15 cellular contexts compared by ENCODE assay signal in the genomic region with DNA sequence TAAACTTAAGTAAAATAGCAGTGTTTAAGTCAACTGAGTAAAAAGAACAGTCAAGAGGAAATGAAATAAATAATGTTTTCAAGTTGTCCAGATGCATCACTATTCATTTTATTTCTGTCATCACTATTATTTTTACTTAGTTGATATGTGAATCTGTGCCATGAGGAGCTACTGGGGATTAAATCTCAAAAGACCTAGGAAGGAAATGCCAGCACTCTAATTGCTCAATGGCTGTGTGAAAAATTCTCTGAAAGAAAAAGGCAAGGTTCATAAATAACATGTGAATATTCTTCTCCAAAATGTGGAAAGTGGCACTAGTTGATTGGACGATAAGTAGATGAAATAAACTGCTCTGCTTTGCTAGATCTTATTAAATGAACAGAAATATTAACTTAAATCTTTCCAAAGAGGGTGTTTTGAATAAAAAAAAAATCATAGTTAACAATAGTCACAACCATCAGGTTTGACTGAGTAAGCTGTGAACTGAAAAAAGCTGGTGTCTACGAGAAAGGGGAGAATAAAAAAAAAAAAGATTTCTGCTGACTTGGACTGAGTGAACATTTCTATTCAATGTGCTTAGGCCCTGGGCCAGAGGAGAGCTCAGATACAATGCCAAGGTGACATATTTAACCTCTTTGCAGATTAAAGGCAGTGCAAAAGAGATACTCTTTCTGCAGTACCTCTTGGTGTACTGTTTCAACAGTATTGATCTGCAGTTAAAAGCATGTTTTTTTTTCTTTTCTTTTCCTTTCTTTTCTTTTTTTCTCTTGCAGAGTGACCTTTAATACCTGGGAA. TPM values are rescaled to one million over a fixed set of nuclear protein-coding genes. Genes with fewer than 3 reads are reported as not detected.
DNase-seq lines count a peak whose midpoint lies in the region; ATAC-seq and TF ChIP-seq lines count a peak whose summit lies in the region.
"Had no signal": no experiment of that assay in that cellular context is flagged by ENCODE, and none has a peak within 500 bp of the region (broad histone marks: within the 10 kb centered on the region; RNA-seq: fewer than 3 reads in every experiment).

No MANE protein-coding gene starts in this region.

- no peak for TF ChIP-seq CTCF in gastroesophageal sphincter (IDR thresholded peaks at IDR 0.05)
- TF ChIP-seq CTCF in osteocyte (IDR thresholded peaks at IDR 0.05): no peak
- TF ChIP-seq CTCF in upper lobe of right lung (IDR thresholded peaks at IDR 0.05): no peak
- TF ChIP-seq CTCF in WERI-Rb-1 (IDR thresholded peaks at IDR 0.05; ENCODE audit: low read depth, low read length): no peak
- no peak for TF ChIP-seq CTCF in HFFc6 (IDR thresholded peaks at IDR 0.05)

- intact Hi-C loops in upper lobe of right lung (cut with DNase I): no loop called here

- H3K4me3 Mint-ChIP-seq in osteocyte (ENCODE audit: unreplicated experiment) (no peak overlapping the region), HFFc6 (no peak overlapping the region)
- H3K4me3 Mint-ChIP-seq: IgD-negative memory B cell; naive thymus-derived CD8-positive, alpha-beta T cell had no signal

- H3K9me3 Mint-ChIP-seq in osteocyte (ENCODE audit: unreplicated experiment) (peaks cover 8% of the 10 kb centered on the region), HFFc6 (peaks cover 10% of the 10 kb centered on the region; the same call in 1 of the 2 replicates)

- H3K27me3 ChIP-seq in gastroesophageal sphincter (no peaks in the 10 kb centered on the region), upper lobe of right lung (no peaks in the 10 kb centered on the region), WERI-Rb-1 (ENCODE audit: insufficient read depth, low read depth, severe bottlenecking) (no peaks in the 10 kb centered on the region)

- H3K4me3 ChIP-seq in gastroesophageal sphincter (peak overlapping the region; percentile 57 to 91), upper lobe of right lung (peak overlapping the region; percentile 54), WERI-Rb-1 (ENCODE audit: low read depth, low read length) (no peak overlapping the region)
- H3K4me3 ChIP-seq: PC-9 had no signal

- peak overlapping the region; percentile 91 to 99 (median 96) for H3K27ac ChIP-seq in gastroesophageal sphincter
- H3K27ac ChIP-seq in upper lobe of right lung: peak overlapping the region; percentile 89
- H3K27ac ChIP-seq in WERI-Rb-1: no peak overlapping the region
- H3K27ac ChIP-seq: PC-9 had no signal

- H3K4me1 Mint-ChIP-seq in osteocyte (ENCODE audit: unreplicated experiment) (peaks cover 36% of the 10 kb centered on the region), HFFc6 (ENCODE audit: low read depth) (peaks cover 11% of the 10 kb centered on the region)
- H3K4me1 Mint-ChIP-seq: IgD-negative memory B cell; naive thymus-derived CD8-positive, alpha-beta T cell had no signal

- peak in 1 of 2 donors; percentile 25 for TF ChIP-seq POLR2A in gastroesophageal sphincter (IDR thresholded peaks at IDR 0.05)

- ATAC-seq in gastroesophageal sphincter (no peak), upper lobe of right lung (no peak)
- ATAC-seq: naive thymus-derived CD8-positive, alpha-beta T cell had no signal

- TF ChIP-seq EP300 in gastroesophageal sphincter (IDR thresholded peaks at IDR 0.05): no peak

- H3K27me3 Mint-ChIP-seq in osteocyte (ENCODE audit: unreplicated experiment): no peaks in the 10 kb centered on the region
- no peaks in the 10 kb centered on the region; the same call in 1 of the 2 replicates for H3K27me3 Mint-ChIP-seq in HFFc6 (ENCODE audit: insufficient read depth)
- H3K27me3 Mint-ChIP-seq: IgD-negative memory B cell; naive thymus-derived CD8-positive, alpha-beta T cell had no signal

- DNase-seq in NCI-H1105 treated with DMSO at 0.1 percent for 48 hours (lab: John Stamatoyannopoulos, UW) (peak; percentile 29), NCI-H1105 (lab: John Stamatoyannopoulos, UW) (no peak), osteocyte (ENCODE audit: extremely low spot score, unreplicated experiment) (no peak), upper lobe of right lung (no peak), WERI-Rb-1 (no peak), HFFc6 (no peak), A172 (ENCODE audit: low spot score) (no peak)
- DNase-seq: 8988T; Caco-2; HCEC 1CT; naive thymus-derived CD8-positive, alpha-beta T cell; NCI-H1694; PC-9 had no signal

- H3K9me3 ChIP-seq in gastroesophageal sphincter: no peaks in the 10 kb centered on the region
- H3K9me3 ChIP-seq in upper lobe of right lung: no peaks in the 10 kb centered on the region
- peaks cover 4% of the 10 kb centered on the region for H3K9me3 ChIP-seq in WERI-Rb-1 (ENCODE audit: severe bottlenecking)
- H3K9me3 ChIP-seq: Caco-2 had no signal

- peak overlapping the region; percentile 18 for H3K27ac Mint-ChIP-seq in osteocyte (ENCODE audit: unreplicated experiment)
- H3K27ac Mint-ChIP-seq in HFFc6: no peak overlapping the region
- H3K27ac Mint-ChIP-seq: IgD-negative memory B cell; naive thymus-derived CD8-positive, alpha-beta T cell had no signal

- 0 to 5% methylated on average over 2 of the region's 2 CpGs for WGBS in gastroesophageal sphincter (ENCODE audit: low coverage in 1 of 2), 2 donors

- no peaks in the 10 kb centered on the region for H3K36me3 ChIP-seq in gastroesophageal sphincter
- H3K36me3 ChIP-seq in upper lobe of right lung: no peaks in the 10 kb centered on the region
- no peaks in the 10 kb centered on the region for H3K36me3 ChIP-seq in WERI-Rb-1

- H3K4me1 ChIP-seq in gastroesophageal sphincter (peaks cover 0 to 55% (median 27%) of the 10 kb centered on the region in 3 donors), upper lobe of right lung (peaks cover 26% of the 10 kb centered on the region)
- H3K4me1 ChIP-seq: Caco-2 had no signal

- no peaks in the 10 kb centered on the region for H3K36me3 Mint-ChIP-seq in osteocyte (ENCODE audit: unreplicated experiment)
- peaks cover 9% of the 10 kb centered on the region for H3K36me3 Mint-ChIP-seq in HFFc6 (ENCODE audit: low read depth)

RNA-seq across cellular contexts. Expression of a gene that starts 1.5 kb away (rescaled TPM):
- total RNA-seq in gastroesophageal sphincter: 1,000 to 10,000 TPM; 1,558 to 2,335 (median 1,828) TPM
- 4.0 TPM in 2 replicates for total RNA-seq in osteocyte
- total RNA-seq in upper lobe of right lung: 369 TPM
- total RNA-seq in HFFc6 (2021; fragmentation: NEBNext Ultra II Directional; extraction: Animal tissue kit (Norgen Biotek cat#: 25700)): not detected
- not detected in 2 replicates for total RNA-seq in A172 (2014; rRNA removed; shearing (Covaris generic))
- total RNA-seq: naive thymus-derived CD8-positive, alpha-beta T cell; PC-9 had no signal

Comparison
In these comparisons a context has a peak if more than half of its experiments do, and no peak if none do; other contexts are left out.
1. RNA of a gene that starts 1.5 kb away (total RNA-seq): 1,558 to 2,335 TPM in gastroesophageal sphincter and 369 TPM in upper lobe of right lung (single experiment); 4.0 TPM in osteocyte, not detected in A172 and not detected in HFFc6; every median in the first group is over 10 times any median in the second.